27 cellular contexts compared by ENCODE assay signal in genomic region chr6:16361121-16361520, GRCh38.
"Had no signal": no experiment of that assay in that cellular context is flagged by ENCODE, and none has a peak within 500 bp of the region (broad histone marks: within the 10 kb centered on the region; RNA-seq: fewer than 3 reads in every experiment).

No MANE protein-coding gene starts in this region.

- FAIRE-seq: colon, islet of Langerhans, urothelium cell line had no signal

- H3K27ac Mint-ChIP-seq: endodermal cell; mesothelial cell of epicardium; naive thymus-derived CD4-positive, alpha-beta T cell; stimulated activated naive B cell treated with anti-CD40 and anti-IgM and Interleukin-4, amounts not matched to agents 10 μg/mL and 1 μg/mL and 100 μg/mL, for 72 hours; stimulated activated naive CD8-positive, alpha-beta T cell treated with anti-CD3 and anti-CD28 coated beads, Interleukin-15, amount 100 ng/mL, for 72 hours; type B pancreatic cell had no signal

- DNase-seq: central memory CD4-positive, alpha-beta T cell; effector CD8-positive, alpha-beta T cell; esophagus squamous epithelium; foreskin melanocyte; glutamatergic neuron; heart right ventricle; left cardiac atrium; left lung; mesenchymal stem cell; mucosa of descending colon; naive thymus-derived CD4-positive, alpha-beta T cell; nephron progenitor cell; nucleus accumbens; stimulated activated CD4-positive, alpha-beta T cell treated with anti-CD3 and anti-CD28 coated beads, Interleukin-4, amount 100 ng/mL, for 4 hours; stimulated activated naive B cell treated with anti-CD40 and anti-IgM and Interleukin-4, amounts not matched to agents 10 μg/mL and 1 μg/mL and 100 μg/mL, for 72 hours; stimulated activated naive CD8-positive, alpha-beta T cell treated with anti-CD3 and anti-CD28 coated beads, Interleukin-15, amount 100 ng/mL, for 72 hours had no signal

- H3K27ac ChIP-seq: epithelial cell of prostate, heart right ventricle, left lung, right atrium auricular region, thyroid gland had no signal

- H3K9me3 ChIP-seq: esophagus squamous epithelium, heart right ventricle, left lung, mucosa of descending colon, prostate gland, right atrium auricular region, thyroid gland had no signal

- H3K27me3 ChIP-seq: esophagus squamous epithelium, heart right ventricle, left lung, right atrium auricular region, thyroid gland had no signal

- H3K4me3 Mint-ChIP-seq: endodermal cell; mesothelial cell of epicardium; naive thymus-derived CD4-positive, alpha-beta T cell; nephron progenitor cell; stimulated activated naive B cell treated with anti-CD40 and anti-IgM and Interleukin-4, amounts not matched to agents 10 μg/mL and 1 μg/mL and 100 μg/mL, for 72 hours; stimulated activated naive CD8-positive, alpha-beta T cell treated with anti-CD3 and anti-CD28 coated beads, Interleukin-15, amount 100 ng/mL, for 72 hours; type B pancreatic cell had no signal

- H3K9me3 Mint-ChIP-seq: endodermal cell; mesothelial cell of epicardium; naive thymus-derived CD4-positive, alpha-beta T cell; nephron progenitor cell; stimulated activated naive B cell treated with anti-CD40 and anti-IgM and Interleukin-4, amounts not matched to agents 10 μg/mL and 1 μg/mL and 100 μg/mL, for 72 hours; stimulated activated naive CD8-positive, alpha-beta T cell treated with anti-CD3 and anti-CD28 coated beads, Interleukin-15, amount 100 ng/mL, for 72 hours; type B pancreatic cell had no signal

- H3K27me3 Mint-ChIP-seq: naive thymus-derived CD4-positive, alpha-beta T cell; stimulated activated naive CD8-positive, alpha-beta T cell treated with anti-CD3 and anti-CD28 coated beads, Interleukin-15, amount 100 ng/mL, for 72 hours; type B pancreatic cell had no signal

- H3K4me1 Mint-ChIP-seq: endodermal cell; stimulated activated naive B cell treated with anti-CD40 and anti-IgM and Interleukin-4, amounts not matched to agents 10 μg/mL and 1 μg/mL and 100 μg/mL, for 72 hours had no signal

- H3K4me3 ChIP-seq: esophagus squamous epithelium, heart right ventricle, left lung, mucosa of descending colon, prostate gland, right atrium auricular region, thyroid gland had no signal

- H3K4me1 ChIP-seq: left lung, prostate gland, right atrium auricular region, thyroid gland had no signal

- H3K36me3 ChIP-seq: prostate gland, right atrium auricular region, thyroid gland had no signal

- H3K36me3 Mint-ChIP-seq: mesothelial cell of epicardium had no signal

- ATAC-seq: heart right ventricle; left cardiac atrium; left lung; mucosa of descending colon; naive thymus-derived CD4-positive, alpha-beta T cell; sciatic nerve; stimulated activated naive B cell treated with anti-CD40 and anti-IgM and Interleukin-4, amounts not matched to agents 10 μg/mL and 1 μg/mL and 100 μg/mL, for 72 hours; stimulated activated naive CD8-positive, alpha-beta T cell treated with anti-CD3 and anti-CD28 coated beads, Interleukin-15, amount 100 ng/mL, for 72 hours had no signal
